In the genomic region with DNA sequence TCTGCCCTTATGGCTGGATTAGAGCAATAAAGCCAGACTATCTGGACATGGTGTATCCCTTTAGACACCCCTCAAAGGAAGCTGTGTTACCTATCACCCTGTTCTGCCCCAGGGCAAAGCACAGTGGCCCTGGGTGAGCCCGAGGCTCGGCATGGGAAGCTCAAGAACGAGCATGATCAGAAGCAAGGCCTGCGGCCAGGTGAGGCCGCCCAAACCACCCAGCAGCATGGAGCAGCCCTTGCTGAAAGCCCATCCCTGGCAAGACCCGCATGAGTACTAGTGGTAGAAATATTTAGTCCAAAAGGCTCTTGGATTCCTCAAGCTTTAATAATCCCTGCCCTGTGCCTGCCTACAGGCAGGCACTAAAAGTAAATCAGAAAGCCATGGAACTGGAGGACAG, we compare ENCODE assay signal across 17 cellular contexts.
DNase-seq lines count a peak whose midpoint lies in the region; TF ChIP-seq lines count a peak whose summit lies in the region.
"Had no signal": no experiment of that assay in that cellular context is flagged by ENCODE, and none has a peak within 500 bp of the region (broad histone marks: within the 10 kb centered on the region; RNA-seq: fewer than 3 reads in every experiment).

No MANE protein-coding gene starts in this region.

- no peak overlapping the region for H2AFZ ChIP-seq in smooth muscle cell (ENCODE audit: low read depth)
- H2AFZ ChIP-seq: GM23338 had no signal

- H3K4me3 ChIP-seq in WERI-Rb-1 (ENCODE audit: low read depth, low read length) (peak overlapping the region; percentile 16; the same call in 1 of the 2 replicates), smooth muscle cell (no peak overlapping the region), lower leg skin (ENCODE audit: low read depth, poor library complexity, severe bottlenecking) (no peak overlapping the region)
- H3K4me3 ChIP-seq: GM23338 had no signal

- intact Hi-C loops in lower leg skin (cut with DNase I; ENCODE audit: low total_unique reads), result no loop called here

- H3K4me2 ChIP-seq in smooth muscle cell, result peak overlapping the region; percentile 15
- H3K4me2 ChIP-seq: GM23338 had no signal

- no peak overlapping the region for H3K9ac ChIP-seq in smooth muscle cell (ENCODE audit: low read depth)

- DNase-seq in WERI-Rb-1 (peak; percentile 11), islet precursor cell (peak; percentile 49), smooth muscle cell (lab: John Stamatoyannopoulos, UW; ENCODE audit: unreplicated experiment) (no peak), NCI-H128 (lab: John Stamatoyannopoulos, UW; ENCODE audit: unreplicated experiment) (no peak), NOMO-1 treated with dmso at 0.1 percent for 144 hours (lab: John Stamatoyannopoulos, UW; ENCODE audit: unreplicated experiment) (no peak), NOMO-1 treated with DMSO at 0.1 percent for 48 hours (lab: John Stamatoyannopoulos, UW; ENCODE audit: unreplicated experiment) (no peak), lower leg skin (ENCODE audit: low spot score in 2 of 2) (no peak)
- DNase-seq: ACHN; AML-193; Caco-2; CD4-positive, alpha-beta T cell; DMS153; DMS79; GDM1; HCEC 1CT had no signal

- H3K36me3 ChIP-seq in WERI-Rb-1 (no peaks in the 10 kb centered on the region), smooth muscle cell (ENCODE audit: low read depth) (peaks cover 3% of the 10 kb centered on the region)

- 91% methylated on average over 6 of the region's 6 CpGs for WGBS in smooth muscle cell (ENCODE audit: low lambda C conversion rate)
- WGBS in lower leg skin, 2 donors, result 77 to 80% methylated on average over 6 of the region's 6 CpGs

- no peaks in the 10 kb centered on the region for H3F3A ChIP-seq in smooth muscle cell (ENCODE audit: low read depth)

- peaks cover 3% of the 10 kb centered on the region for H3K79me2 ChIP-seq in smooth muscle cell (ENCODE audit: low read depth)

- peaks cover 27% of the 10 kb centered on the region for H4K20me1 ChIP-seq in smooth muscle cell (ENCODE audit: low read depth)

- TF ChIP-seq POLR2A in lower leg skin (IDR thresholded peaks at IDR 0.05), result no peak

- H3K4me1 ChIP-seq in smooth muscle cell (ENCODE audit: low read depth), result peaks cover 4% of the 10 kb centered on the region
- H3K4me1 ChIP-seq: Caco-2 had no signal

- H3K9me3 ChIP-seq in WERI-Rb-1 (ENCODE audit: severe bottlenecking) (peaks cover 39% of the 10 kb centered on the region), smooth muscle cell (replicated peaks; ENCODE audit: low read depth) (no peaks in the 10 kb centered on the region)
- H3K9me3 ChIP-seq: Caco-2 had no signal

- no peaks in the 10 kb centered on the region for H3K27me3 ChIP-seq in WERI-Rb-1 (ENCODE audit: insufficient read depth, low read depth, severe bottlenecking)
- H3K27me3 ChIP-seq in smooth muscle cell (ENCODE audit: low read depth), result no peaks in the 10 kb centered on the region

- TF ChIP-seq CTCF in WERI-Rb-1 (IDR thresholded peaks at IDR 0.05; ENCODE audit: low read depth, low read length) (no peak), smooth muscle cell (IDR thresholded peaks at IDR 0.05; ENCODE audit: borderline replicate concordance, insufficient read depth, poor library complexity, severe bottlenecking) (no peak), lower leg skin (IDR thresholded peaks at IDR 0.05) (no peak)

- peak overlapping the region; percentile 65 for H3K27ac ChIP-seq in WERI-Rb-1
- no peak overlapping the region for H3K27ac ChIP-seq in smooth muscle cell (ENCODE audit: low read depth)
- H3K27ac ChIP-seq: C4-2B had no signal

Comparison
In these comparisons a context has a peak if more than half of its experiments do, and no peak if none do; other contexts are left out.
1. DNase-seq: peak in WERI-Rb-1 (single experiment) and islet precursor cell (single experiment); none in smooth muscle cell (single experiment), NCI-H128 (single experiment), NOMO-1 treated with dmso at 0.1 percent for 144 hours (single experiment), NOMO-1 treated with DMSO at 0.1 percent for 48 hours (single experiment) and lower leg skin (0 of 2).